Comparison of ENCODE assay signal across 12 cellular contexts in genomic region chr4:53478671-53479456, GRCh38.
DNase-seq lines count a peak whose midpoint lies in the region; ATAC-seq, FAIRE-seq and TF ChIP-seq lines count a peak whose summit lies in the region.
"Had no signal": no experiment of that assay in that cellular context is flagged by ENCODE, and none has a peak within 500 bp of the region (broad histone marks: within the 10 kb centered on the region; RNA-seq: fewer than 3 reads in every experiment).

No MANE protein-coding gene starts in this region.

- TF ChIP-seq EP300 in gastroesophageal sphincter (IDR thresholded peaks at IDR 0.05), result no peak

- no peaks in the 10 kb centered on the region for H3K79me2 ChIP-seq in smooth muscle cell (ENCODE audit: low read depth)

- no peaks in the 10 kb centered on the region for H4K20me1 ChIP-seq in smooth muscle cell (ENCODE audit: low read depth)

- no peak overlapping the region for H3K4me3 ChIP-seq in SJSA1
- no peak overlapping the region for H3K4me3 ChIP-seq in smooth muscle cell
- no peak overlapping the region for H3K4me3 ChIP-seq in gastroesophageal sphincter

- H3K36me3 ChIP-seq in SJSA1 (no peaks in the 10 kb centered on the region), smooth muscle cell (ENCODE audit: low read depth) (no peaks in the 10 kb centered on the region), gastroesophageal sphincter (no peaks in the 10 kb centered on the region)

- no peak overlapping the region for H3K9ac ChIP-seq in smooth muscle cell (ENCODE audit: low read depth)

- no peaks in the 10 kb centered on the region for H3K27me3 ChIP-seq in SJSA1 (replicated peaks)
- H3K27me3 ChIP-seq in smooth muscle cell (ENCODE audit: low read depth), result no peaks in the 10 kb centered on the region
- no peaks in the 10 kb centered on the region for H3K27me3 ChIP-seq in gastroesophageal sphincter

- ATAC-seq in gastroesophageal sphincter, result no peak
- ATAC-seq: natural killer cell, Panc1 had no signal

- 91% methylated on average over 4 of the region's 4 CpGs for WGBS in smooth muscle cell (ENCODE audit: low lambda C conversion rate)
- WGBS in gastroesophageal sphincter (ENCODE audit: low coverage in 1 of 2), 2 donors, result 71 to 94% methylated on average over 1 to 4 of the region's 4 CpGs

- H3K4me1 ChIP-seq in SJSA1 (replicated peaks) (peaks cover 34% of the 10 kb centered on the region), smooth muscle cell (ENCODE audit: low read depth) (peaks cover 11% of the 10 kb centered on the region), gastroesophageal sphincter (no peaks in the 10 kb centered on the region)

- DNase-seq in H4 (ENCODE audit: low spot score) (peak; percentile 23), SJSA1 (ENCODE audit: low read depth in 1 of 2, low spot score in 2 of 2) (peak in 1 of 2 experiments; percentile 27), fibroblast of peridontal ligament (ENCODE audit: extremely low read depth) (peak; percentile 93), smooth muscle cell (lab: John Stamatoyannopoulos, UW; ENCODE audit: unreplicated experiment) (no peak), NCI-H1436 treated with DMSO at 0.1 percent for 48 hours (lab: John Stamatoyannopoulos, UW) (no peak), GM19239 (ENCODE audit: insufficient read length, low spot score) (no peak)
- DNase-seq: natural killer cell; stimulated activated CD8-positive, alpha-beta memory T cell treated with anti-CD3 and anti-CD28 coated beads, Interleukin-4, amount 100 ng/mL, for 48 hours had no signal

- peaks cover 13% of the 10 kb centered on the region for H3F3A ChIP-seq in smooth muscle cell (ENCODE audit: low read depth)

- no peak for TF ChIP-seq CTCF in smooth muscle cell (IDR thresholded peaks at IDR 0.05; ENCODE audit: borderline replicate concordance, insufficient read depth, poor library complexity, severe bottlenecking)
- no peak for TF ChIP-seq CTCF in gastroesophageal sphincter (IDR thresholded peaks at IDR 0.05)

- FAIRE-seq in GM19239 (lab: Jason Lieb, UNC), result no peak
- FAIRE-seq: islet of Langerhans had no signal

- no peak overlapping the region for H3K4me2 ChIP-seq in smooth muscle cell

- H3K9me3 ChIP-seq in SJSA1 (replicated peaks) (no peaks in the 10 kb centered on the region), smooth muscle cell (replicated peaks; ENCODE audit: low read depth) (no peaks in the 10 kb centered on the region), gastroesophageal sphincter (no peaks in the 10 kb centered on the region)

- no peak for TF ChIP-seq POLR2A in gastroesophageal sphincter (IDR thresholded peaks at IDR 0.05)

- peak overlapping the region; percentile 43 for H3K27ac ChIP-seq in SJSA1
- H3K27ac ChIP-seq in smooth muscle cell (ENCODE audit: low read depth), result peak overlapping the region; percentile 75
- no peak overlapping the region for H3K27ac ChIP-seq in gastroesophageal sphincter
- H3K27ac ChIP-seq: VCaP had no signal

- no peak overlapping the region for H2AFZ ChIP-seq in smooth muscle cell (ENCODE audit: low read depth)

Comparison
In these comparisons a context has a peak if more than half of its experiments do, and no peak if none do; other contexts are left out.
1. DNase-seq: peak in H4 (single experiment) and fibroblast of peridontal ligament (single experiment); none in smooth muscle cell (single experiment), NCI-H1436 treated with DMSO at 0.1 percent for 48 hours (single experiment) and GM19239 (single experiment).
2. H3K27ac ChIP-seq: peak in SJSA1 (single experiment) and smooth muscle cell (single experiment); none in gastroesophageal sphincter (0 of 4).